7 cellular contexts compared by ENCODE assay signal in the genomic region with DNA sequence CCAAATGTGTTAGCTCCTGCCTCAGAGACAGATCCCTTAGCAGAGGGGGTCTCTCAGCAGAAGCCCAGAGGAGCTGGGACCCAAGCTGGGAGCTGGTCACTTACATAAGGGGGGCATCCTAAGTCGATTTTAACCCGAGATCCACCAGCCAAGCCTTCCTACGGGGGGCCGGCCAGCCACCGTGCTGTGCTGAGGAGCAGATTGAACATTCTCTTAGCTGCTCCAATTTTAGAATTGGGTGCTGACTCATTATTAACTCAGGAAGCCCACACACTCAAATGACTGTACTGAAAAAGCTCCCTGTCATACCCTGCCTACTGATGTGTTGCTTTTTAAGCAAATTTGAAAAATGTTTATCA.
DNase-seq lines count a peak whose midpoint lies in the region; ATAC-seq and TF ChIP-seq lines count a peak whose summit lies in the region.
"Not testable (repeated sequence)": the region's sequence is repeated elsewhere in the genome, so short reads cannot be mapped to it uniquely, and the experiment has no call there.

No MANE protein-coding gene starts in this region.

- H3K27ac ChIP-seq in GM23248 (peak overlapping the region; percentile 93), RWPE2 (ENCODE audit: poor library complexity, severe bottlenecking) (peak overlapping the region; percentile 72), neutrophil (peak overlapping the region; percentile 82)

- not testable (repeated sequence) for H3K27me3 Mint-ChIP-seq in activated naive CD8-positive, alpha-beta T cell treated with anti-CD3 and anti-CD28 coated beads for 36 hours

- peak overlapping the region; percentile 59 for H3K4me3 Mint-ChIP-seq in activated naive CD8-positive, alpha-beta T cell treated with anti-CD3 and anti-CD28 coated beads for 36 hours

- ATAC-seq in GM18511 (IDR thresholded peaks at IDR 0.05; ENCODE audit: unreplicated experiment) (peak; percentile 85), HG03439 (IDR thresholded peaks at IDR 0.05; ENCODE audit: unreplicated experiment) (peak; percentile 69), RWPE2 (ENCODE audit: low read depth) (peak; percentile 32; the same call in 2 of the 3 replicates)

- H3K9me3 Mint-ChIP-seq in activated naive CD8-positive, alpha-beta T cell treated with anti-CD3 and anti-CD28 coated beads for 36 hours: not testable (repeated sequence)

- peak overlapping the region; percentile 25 for H3K27ac Mint-ChIP-seq in activated naive CD8-positive, alpha-beta T cell treated with anti-CD3 and anti-CD28 coated beads for 36 hours

- WGBS in GM23248 (ENCODE audit: low coverage in 1 of 2, low lambda C conversion rate in 2 of 2, missing lambda C conversion rate in 2 of 2), 2 experiments: 0% methylated on average over 5 of the region's 5 CpGs

- peaks cover 24% of the 10 kb centered on the region for H3F3A ChIP-seq in GM23248 (ENCODE audit: insufficient read depth)

- H3K9ac ChIP-seq in GM23248: peak overlapping the region; percentile 88

- peak overlapping the region; percentile 85 for H3K4me2 ChIP-seq in GM23248 (ENCODE audit: unreplicated experiment)

- not testable (repeated sequence) for H3K9me3 ChIP-seq in GM23248 (ENCODE audit: low read depth); RWPE2 (ENCODE audit: severe bottlenecking); neutrophil

- TF ChIP-seq CTCF in RWPE2 (IDR thresholded peaks at IDR 0.05; ENCODE audit: poor library complexity, severe bottlenecking); fibroblast of villous mesenchyme (IDR thresholded peaks at IDR 0.05; ENCODE audit: insufficient read depth, low read depth, low read length); neutrophil (IDR thresholded peaks at IDR 0.05): not testable (repeated sequence)

- not testable (repeated sequence) for H2AFZ ChIP-seq in GM23248

- H3K79me2 ChIP-seq in GM23248 (ENCODE audit: insufficient read depth): peaks cover 34% of the 10 kb centered on the region

- peaks cover 38% of the 10 kb centered on the region for H3K4me1 ChIP-seq in GM23248 (ENCODE audit: insufficient read depth)
- peaks cover 15% of the 10 kb centered on the region for H3K4me1 ChIP-seq in RWPE2 (ENCODE audit: insufficient read depth, poor library complexity, severe bottlenecking)
- peaks cover 20 to 22% of the 10 kb centered on the region in 2 experiments for H3K4me1 ChIP-seq in neutrophil (ENCODE audit: control insufficient read depth in 1 of 2, insufficient read depth in 1 of 2, low read depth in 1 of 2, low read length in 1 of 2)

- not testable (repeated sequence) for H3K9me2 ChIP-seq in GM23248 (ENCODE audit: insufficient read depth)

- H3K36me3 ChIP-seq in GM23248 (ENCODE audit: low read depth); RWPE2 (ENCODE audit: low read depth); neutrophil: not testable (repeated sequence)

- H3K4me3 ChIP-seq in GM23248 (peak overlapping the region; percentile 80), RWPE2 (ENCODE audit: severe bottlenecking) (peak overlapping the region; percentile 50), fibroblast of villous mesenchyme (ENCODE audit: low read depth, low read length) (peak overlapping the region; percentile 62), neutrophil (ENCODE audit: low read depth in 1 of 2, low read length in 1 of 2) (peak overlapping the region; percentile 15 to 59)

- H4K20me1 ChIP-seq in GM23248 (ENCODE audit: insufficient read depth): not testable (repeated sequence)

- DNase-seq in GM23248: peak; percentile 5
- DNase-seq in RWPE2 (ENCODE audit: low spot score); activated naive CD8-positive, alpha-beta T cell treated with anti-CD3 and anti-CD28 coated beads for 36 hours: not testable (repeated sequence)
- DNase-seq in fibroblast of villous mesenchyme (ENCODE audit: low read depth): peak; percentile 12

- not testable (repeated sequence) for H3K4me1 Mint-ChIP-seq in activated naive CD8-positive, alpha-beta T cell treated with anti-CD3 and anti-CD28 coated beads for 36 hours

- not testable (repeated sequence) for H3K36me3 Mint-ChIP-seq in activated naive CD8-positive, alpha-beta T cell treated with anti-CD3 and anti-CD28 coated beads for 36 hours

- H3K27me3 ChIP-seq in GM23248 (replicated peaks; ENCODE audit: insufficient read depth); RWPE2 (ENCODE audit: insufficient read depth, poor library complexity, severe bottlenecking); neutrophil: not testable (repeated sequence)

- in situ Hi-C loops in GM23248 (cut with MboI): loop anchor here (25.0 kb wide), 1 partner anchor 169 kb away; no protein-coding TSS in a partner anchor

Comparison
In these comparisons a context has a peak if more than half of its experiments do, and no peak if none do; other contexts are left out.
1. ATAC-seq: peak in every context shown above with its lines; median percentile 85 in GM18511; 69 in HG03439; 32 in RWPE2.